In genomic region chr4:85474818-85475630, GRCh38 we compare ENCODE assay signal across 8 cellular contexts. TPM values are rescaled to one million over a fixed set of nuclear protein-coding genes. Genes with fewer than 3 reads are reported as not detected.
DNase-seq lines count a peak whose midpoint lies in the region; ATAC-seq and TF ChIP-seq lines count a peak whose summit lies in the region.

Gene ARHGAP24, plus strand, starts transcription at chr4:85475150.

- peak; percentile 85 for ATAC-seq in GM18508 (IDR thresholded peaks at IDR 0.05; ENCODE audit: insufficient read depth, unreplicated experiment)
- peak; percentile 89 for ATAC-seq in HG02884 (IDR thresholded peaks at IDR 0.05; ENCODE audit: unreplicated experiment)
- peak; percentile 97 for ATAC-seq in esophagus mucosa

- no peaks in the 10 kb centered on the region for H3K36me3 ChIP-seq in ACC112 (ENCODE audit: insufficient read depth, low read length)
- no peaks in the 10 kb centered on the region for H3K36me3 ChIP-seq in tibial artery

- intact Hi-C loops in tibial artery (cut with DNase I; ENCODE audit: low total_unique reads), result no loop called here

- TF ChIP-seq CTCF in tibial artery (IDR thresholded peaks at IDR 0.05), result no peak

- H3K9me3 ChIP-seq in mononuclear cell (ENCODE audit: low read depth, low read length), result no peaks in the 10 kb centered on the region
- H3K9me3 ChIP-seq in tibial artery, result no peaks in the 10 kb centered on the region

- H2AFZ ChIP-seq in ACC112 (ENCODE audit: low read length, unreplicated experiment), result peak within 1 kb of the TSS; percentile 72

- H3K27me3 ChIP-seq in ACC112 (ENCODE audit: insufficient read depth, low read length) (no peaks in the 10 kb centered on the region), mononuclear cell (ENCODE audit: insufficient read depth, low read length) (no peaks in the 10 kb centered on the region), tibial artery (peaks cover 0 to 12% of the 10 kb centered on the region in 2 donors)

- H3K4me1 ChIP-seq in ACC112 (ENCODE audit: control insufficient read depth, insufficient read depth, low read length, unreplicated experiment) (peaks cover 35% of the 10 kb centered on the region), mononuclear cell (ENCODE audit: insufficient read depth, low read length) (peaks cover 23% of the 10 kb centered on the region), tibial artery (peaks cover 0 to 4% (median 3%) of the 10 kb centered on the region in 4 donors)

- peak within 1 kb of the TSS; percentile 81 for H3K27ac ChIP-seq in ACC112 (ENCODE audit: low read depth, low read length)
- no peak within 1 kb of the TSS for H3K27ac ChIP-seq in tibial artery

- H3K4me3 ChIP-seq in ACC112 (ENCODE audit: low read depth, low read length) (peak within 1 kb of the TSS; percentile 87), mononuclear cell (ENCODE audit: low read length) (peak within 1 kb of the TSS; percentile 57), tibial artery (peak within 1 kb of the TSS; percentile 46 to 53)

- peak; percentile 83 for DNase-seq in NCI-H1436 (lab: John Stamatoyannopoulos, UW)
- DNase-seq in T1000 (lab: John Stamatoyannopoulos, UW), result peak; percentile 59
- peak; percentile 80 to 81 for DNase-seq in tibial artery

- H3K79me2 ChIP-seq in ACC112 (ENCODE audit: control insufficient read depth, insufficient read depth, low read length, unreplicated experiment), result peaks cover 37% of the 10 kb centered on the region

RNA-seq across cellular contexts. Expression of gene ARHGAP24, which starts in this region (rescaled TPM):
- 6.1 TPM for total RNA-seq in esophagus mucosa
- total RNA-seq in mononuclear cell, result 32.1 TPM
